In genomic region chr4:59762344-59762743, GRCh38 we compare ENCODE assay signal across 35 cellular contexts.
DNase-seq lines count a peak whose midpoint lies in the region; ATAC-seq, FAIRE-seq and TF ChIP-seq lines count a peak whose summit lies in the region.
"Had no signal": no experiment of that assay in that cellular context is flagged by ENCODE, and none has a peak within 500 bp of the region (broad histone marks: within the 10 kb centered on the region; RNA-seq: fewer than 3 reads in every experiment).

No MANE protein-coding gene starts in this region.

- H2AFZ ChIP-seq in HepG2 (ENCODE audit: low read length) (no peak overlapping the region), IMR-90 (replicated peaks; ENCODE audit: low read length, poor library complexity) (no peak overlapping the region), K562 (ENCODE audit: low read depth, low read length) (no peak overlapping the region)

- H4K91ac ChIP-seq in IMR-90 (ENCODE audit: insufficient read depth, low read depth, low read length), result no peak overlapping the region

- intact Hi-C loops in HepG2 (cut with micrococcal nuclease; ENCODE audit: unreplicated experiment) (no loop called here), right lobe of liver (cut with DNase I) (no loop called here), IMR-90 (cut with micrococcal nuclease) (no loop called here), K562 (cut with micrococcal nuclease) (no loop called here), left colon (cut with DNase I, micrococcal nuclease) (no loop called here)

- H2AK5ac ChIP-seq in IMR-90 (ENCODE audit: low read depth, low read length), result no peak overlapping the region

- H3K9me1 ChIP-seq in IMR-90 (ENCODE audit: insufficient read depth, low read length) (no peaks in the 10 kb centered on the region), K562 (ENCODE audit: control insufficient read depth, insufficient read depth, low read length) (no peaks in the 10 kb centered on the region)

- no peak overlapping the region for H3K4me3 Mint-ChIP-seq in activated naive CD8-positive, alpha-beta T cell treated with anti-CD3 and anti-CD28 coated beads for 36 hours
- H3K4me3 Mint-ChIP-seq: B cell; CD14-positive monocyte; CD4-positive, alpha-beta memory T cell; CD4-positive, alpha-beta T cell; CD4-positive, CD25-positive, alpha-beta regulatory T cell; CD8-positive, alpha-beta memory T cell; CD8-positive, alpha-beta T cell had no signal

- H3K4me1 Mint-ChIP-seq in activated naive CD8-positive, alpha-beta T cell treated with anti-CD3 and anti-CD28 coated beads for 36 hours, result no peaks in the 10 kb centered on the region
- H3K4me1 Mint-ChIP-seq: B cell; CD14-positive monocyte; CD4-positive, alpha-beta memory T cell; CD4-positive, CD25-positive, alpha-beta regulatory T cell; CD8-positive, alpha-beta memory T cell had no signal

- no peak overlapping the region for H3K27ac Mint-ChIP-seq in activated naive CD8-positive, alpha-beta T cell treated with anti-CD3 and anti-CD28 coated beads for 36 hours
- H3K27ac Mint-ChIP-seq: B cell; CD14-positive monocyte; CD4-positive, alpha-beta memory T cell; CD4-positive, alpha-beta T cell; CD8-positive, alpha-beta memory T cell; CD8-positive, alpha-beta T cell had no signal

- H4K5ac ChIP-seq in IMR-90 (ENCODE audit: low read depth, low read length), result no peak overlapping the region

- ATAC-seq in HepG2, result no peak
- no peak for ATAC-seq in right lobe of liver
- no peak for ATAC-seq in A549
- no peak for ATAC-seq in IMR-90 (ENCODE audit: low read depth)
- ATAC-seq in K562, result no peak
- no peak for ATAC-seq in left colon
- ATAC-seq: CD8-positive, alpha-beta T cell had no signal

- H3K27me3 Mint-ChIP-seq in activated naive CD8-positive, alpha-beta T cell treated with anti-CD3 and anti-CD28 coated beads for 36 hours, result no peaks in the 10 kb centered on the region
- H3K27me3 Mint-ChIP-seq: B cell; CD4-positive, alpha-beta memory T cell; CD4-positive, alpha-beta T cell; CD4-positive, CD25-positive, alpha-beta regulatory T cell; CD8-positive, alpha-beta memory T cell had no signal

- H3K4me3 ChIP-seq in HepG2 (replicated peaks in 1 of 3; ENCODE audit: insufficient read depth in 1 of 3, low read depth in 2 of 3, low read length in 3 of 3), result no peak overlapping the region
- no peak overlapping the region for H3K4me3 ChIP-seq in right lobe of liver
- H3K4me3 ChIP-seq in A549, result no peak overlapping the region
- no peak overlapping the region for H3K4me3 ChIP-seq in IMR-90 (ENCODE audit: insufficient read depth, low read depth, low read length)
- no peak overlapping the region for H3K4me3 ChIP-seq in K562
- H3K4me3 ChIP-seq: BLaER1; BLaER1 treated with 17β-estradiol and CSF1 and Interleukin-3, amounts not matched to agents 10 nM and 100 nM had no signal

- no peaks in the 10 kb centered on the region for H3K9me3 ChIP-seq in HepG2 (ENCODE audit: low read length)
- no peaks in the 10 kb centered on the region for H3K9me3 ChIP-seq in right lobe of liver
- H3K9me3 ChIP-seq in A549, result no peaks in the 10 kb centered on the region
- peaks cover 2% of the 10 kb centered on the region for H3K9me3 ChIP-seq in IMR-90 (ENCODE audit: control insufficient read depth, insufficient read depth, low read length)
- H3K9me3 ChIP-seq in K562 (replicated peaks; ENCODE audit: control insufficient read depth, insufficient read depth, low read depth, low read length), result no peaks in the 10 kb centered on the region
- H3K9me3 ChIP-seq: BE2C, Caco-2 had no signal

- H3K4me1 ChIP-seq in HepG2 (ENCODE audit: insufficient read depth, low read length), result no peaks in the 10 kb centered on the region
- no peaks in the 10 kb centered on the region for H3K4me1 ChIP-seq in right lobe of liver
- H3K4me1 ChIP-seq in A549, result no peaks in the 10 kb centered on the region
- H3K4me1 ChIP-seq in IMR-90 (ENCODE audit: control insufficient read depth, insufficient read depth, low read length), result no peaks in the 10 kb centered on the region
- no peaks in the 10 kb centered on the region for H3K4me1 ChIP-seq in K562 (replicated peaks in 1 of 2; ENCODE audit: control insufficient read depth in 2 of 2, insufficient read depth in 2 of 2, low read length in 2 of 2)
- H3K4me1 ChIP-seq: BE2C; BLaER1; BLaER1 treated with 17β-estradiol and CSF1 and Interleukin-3, amounts not matched to agents 10 nM and 100 nM; Caco-2 had no signal

- H3K9ac ChIP-seq in HepG2 (ENCODE audit: insufficient read depth, low read depth, low read length) (no peak overlapping the region), IMR-90 (ENCODE audit: low read depth, low read length) (no peak overlapping the region), K562 (ENCODE audit: insufficient read depth in 1 of 2, low read depth in 2 of 2, low read length in 2 of 2) (no peak overlapping the region)
- H3K9ac ChIP-seq: BLaER1; BLaER1 treated with 17β-estradiol and CSF1 and Interleukin-3, amounts not matched to agents 10 nM and 100 nM had no signal

- no peak for TF ChIP-seq RAD21 in HepG2 (CRISPR knock-in tag; IDR thresholded peaks at IDR 0.05)
- TF ChIP-seq RAD21 in A549 (conservative IDR thresholded peaks at IDR 0.05 in 1 of 2, IDR thresholded peaks at IDR 0.05 in 1 of 2), result no peak
- TF ChIP-seq RAD21 in IMR-90 (IDR thresholded peaks at IDR 0.05; ENCODE audit: low read length), result no peak
- no peak for TF ChIP-seq RAD21 in K562 (CRISPR knock-in tag; conservative IDR thresholded peaks at IDR 0.05 in 1 of 2, IDR thresholded peaks at IDR 0.05 in 1 of 2)

- no peak overlapping the region for H3K27ac ChIP-seq in HepG2 (ENCODE audit: extremely low read length, insufficient read depth, low read length)
- no peak overlapping the region for H3K27ac ChIP-seq in right lobe of liver
- H3K27ac ChIP-seq in A549, result no peak overlapping the region
- no peak overlapping the region for H3K27ac ChIP-seq in IMR-90 (ENCODE audit: insufficient read depth, low read length)
- no peak overlapping the region for H3K27ac ChIP-seq in K562 (ENCODE audit: extremely low read depth, low read depth, low read length)
- H3K27ac ChIP-seq: 22Rv1; BLaER1; BLaER1 treated with 17β-estradiol and CSF1 and Interleukin-3, amounts not matched to agents 10 nM and 100 nM; C4-2B had no signal

- dilution Hi-C loops in IMR-90 (cut with HindIII; ENCODE audit: low sequenced_read_pairs, unreplicated experiment), result no loop called here

- H3K36me3 ChIP-seq in HepG2 (replicated peaks in 1 of 2; ENCODE audit: control insufficient read depth in 1 of 2, insufficient read depth in 2 of 2, low read length in 2 of 2), result no peaks in the 10 kb centered on the region
- H3K36me3 ChIP-seq in right lobe of liver, result no peaks in the 10 kb centered on the region
- no peaks in the 10 kb centered on the region for H3K36me3 ChIP-seq in IMR-90 (ENCODE audit: control insufficient read depth, insufficient read depth, low read length)
- no peaks in the 10 kb centered on the region for H3K36me3 ChIP-seq in K562 (ENCODE audit: control insufficient read depth, insufficient read depth, low read length)
- H3K36me3 ChIP-seq: BE2C; BLaER1; BLaER1 treated with 17β-estradiol and CSF1 and Interleukin-3, amounts not matched to agents 10 nM and 100 nM had no signal

- no peak for FAIRE-seq in HepG2 (lab: Jason Lieb, UNC)
- no peak for FAIRE-seq in A549 (lab: Jason Lieb, UNC)
- no peak for FAIRE-seq in K562 (lab: Jason Lieb, UNC)
- FAIRE-seq: D721Med had no signal

- H3K4me2 ChIP-seq in HepG2 (ENCODE audit: low read depth, low read length) (no peak overlapping the region), A549 (no peak overlapping the region), IMR-90 (ENCODE audit: low read depth, low read length) (no peak overlapping the region), K562 (ENCODE audit: insufficient read depth, low read length) (no peak overlapping the region)
- H3K4me2 ChIP-seq: BLaER1; BLaER1 treated with 17β-estradiol and CSF1 and Interleukin-3, amounts not matched to agents 10 nM and 100 nM had no signal

- no peaks in the 10 kb centered on the region for H3K36me3 Mint-ChIP-seq in activated naive CD8-positive, alpha-beta T cell treated with anti-CD3 and anti-CD28 coated beads for 36 hours
- H3K36me3 Mint-ChIP-seq: CD14-positive monocyte; CD4-positive, alpha-beta memory T cell; CD4-positive, CD25-positive, alpha-beta regulatory T cell; CD8-positive, alpha-beta memory T cell; CD8-positive, alpha-beta T cell had no signal

- H3K14ac ChIP-seq in IMR-90 (replicated peaks; ENCODE audit: low read depth, low read length), result no peak overlapping the region

- no peak overlapping the region for H2BK120ac ChIP-seq in IMR-90 (ENCODE audit: low read depth, low read length)

- H4K8ac ChIP-seq in IMR-90 (ENCODE audit: low read depth in 2 of 2, low read length in 2 of 2), result no peak overlapping the region

- in situ Hi-C loops in HepG2 (cut with HindIII; ENCODE audit: extremely low pct_ligation_motif_present, low pct_unique_long_range_greater_than_20kb), result no loop called here
- in situ Hi-C loops in IMR-90 (cut with MboI; ENCODE audit: low sequenced_read_pairs), result no loop called here
- in situ Hi-C loops in K562 (cut with MboI), result no loop called here

- no peaks in the 10 kb centered on the region for H3K79me1 ChIP-seq in IMR-90 (ENCODE audit: low read depth in 1 of 2, low read length in 2 of 2)

- WGBS in HepG2 (ENCODE audit: low lambda C conversion rate), result 3% methylated on average over 4 of the region's 4 CpGs
- 59% methylated on average over 4 of the region's 4 CpGs for WGBS in right lobe of liver (ENCODE audit: insufficient coverage, low coverage, low lambda C conversion rate, missing lambda C conversion rate)
- WGBS in A549 (ENCODE audit: missing lambda C conversion rate), result 16% methylated on average over 4 of the region's 4 CpGs
- no CpG with 5 or more reads among the region's 4 CpGs for WGBS in IMR-90 (ENCODE audit: extremely low coverage in 2 of 2, insufficient read length in 1 of 2), 2 experiments
- 1% methylated on average over 4 of the region's 4 CpGs for WGBS in K562 (ENCODE audit: insufficient coverage, low coverage, missing lambda C conversion rate)

- CTCF ChIA-PET in HepG2 (lab: Yijun Ruan, JAX; ENCODE audit: low intra/inter-chr PET ratio, low total read pairs), result no interaction called here
- CTCF ChIA-PET in A549 (lab: Yijun Ruan, JAX), result no interaction called here
- CTCF ChIA-PET in IMR-90 (lab: Yijun Ruan, JAX), result interaction anchor here (0.6 kb wide), 1 partner anchor 137 kb away, joined by 3 read pairs; no protein-coding TSS in a partner anchor
- CTCF ChIA-PET in K562 (lab: Yijun Ruan, JAX; ENCODE audit: low intra/inter-chr PET ratio), result no interaction called here

- no peak overlapping the region for H3K18ac ChIP-seq in IMR-90 (ENCODE audit: low read depth, low read length)

- H3K79me2 ChIP-seq in HepG2 (ENCODE audit: insufficient read depth, low read length), result no peaks in the 10 kb centered on the region
- H3K79me2 ChIP-seq in K562 (ENCODE audit: control insufficient read depth, insufficient read depth, low read length), result no peaks in the 10 kb centered on the region

- BruUV-seq in HepG2 (replicated peaks; lab: Mats Ljungman, UMichigan), result no TSS peak
- no TSS peak for BruUV-seq in IMR-90 (replicated peaks; lab: Mats Ljungman, UMichigan)
- BruUV-seq in K562 (replicated peaks; lab: Mats Ljungman, UMichigan), result no TSS peak

- no peak overlapping the region for H3K56ac ChIP-seq in IMR-90 (ENCODE audit: extremely low read depth, insufficient read depth, low read length)

- no peak overlapping the region for H3K4ac ChIP-seq in IMR-90 (ENCODE audit: low read depth, low read length)

- no peak overlapping the region for H2BK20ac ChIP-seq in IMR-90 (ENCODE audit: low read depth, low read length)

- no peak overlapping the region for H3K23ac ChIP-seq in IMR-90 (ENCODE audit: low read depth, low read length)

- H2AK9ac ChIP-seq in IMR-90 (replicated peaks; ENCODE audit: low read depth, low read length, poor library complexity), result no peak overlapping the region

- H3K9me3 Mint-ChIP-seq in activated naive CD8-positive, alpha-beta T cell treated with anti-CD3 and anti-CD28 coated beads for 36 hours, result peaks cover 11% of the 10 kb centered on the region

- TF ChIP-seq POLR2A in HepG2 (IDR thresholded peaks at IDR 0.05; ENCODE audit: insufficient read depth in 1 of 2, low read depth in 2 of 2, low read length in 2 of 2), result no peak
- TF ChIP-seq POLR2A in right lobe of liver (IDR thresholded peaks at IDR 0.05), result no peak
- TF ChIP-seq POLR2A in A549 (IDR thresholded peaks at IDR 0.05; ENCODE audit: low read length), result no peak
- no peak for TF ChIP-seq POLR2A in IMR-90 (IDR thresholded peaks at IDR 0.05; ENCODE audit: low read depth, low read length)
- TF ChIP-seq POLR2A in K562 (conservative IDR thresholded peaks at IDR 0.05), result no peak

- DNase-seq in HepG2 (ENCODE audit: low spot score) (no peak), right lobe of liver (no peak), A549 (ENCODE audit: low read depth in 1 of 2, low spot score in 1 of 2) (no peak), IMR-90 (no peak), K562 (ENCODE audit: extremely low read depth in 1 of 4, low spot score in 3 of 4) (no peak), left colon (no peak)
- DNase-seq in activated naive CD8-positive, alpha-beta T cell treated with anti-CD3 and anti-CD28 coated beads for 36 hours, result no peak
- DNase-seq in stimulated activated CD4-positive, alpha-beta T cell treated with anti-CD3 and anti-CD28 coated beads, Interleukin-12 subunit alpha, Interleukin-12 subunit beta, amount 100 ng/mL, for 4 hours, result no peak
- DNase-seq: 8988T; ACHN; AML-193; BE2C; C1 segment of cervical spinal cord; Caco-2; Calu3; CD4-positive, alpha-beta memory T cell; CD4-positive, alpha-beta T cell; CD4-positive, CD25-positive, alpha-beta regulatory T cell; CD8-positive, alpha-beta memory T cell; CD8-positive, alpha-beta T cell; COR-L47; DMS 273 treated with DMSO at 0.1 percent for 48 hours; DMS153; DMS53; DMS79; DMS79 treated with DMSO at 0.1 percent for 48 hours; DND-41; EL had no signal

- TF ChIP-seq CTCF in HepG2 (CRISPR knock-in tag; IDR thresholded peaks at IDR 0.05), result no peak
- no peak for TF ChIP-seq CTCF in right lobe of liver (IDR thresholded peaks at IDR 0.05)
- no peak for TF ChIP-seq CTCF in A549 (IDR thresholded peaks at IDR 0.05)
- no peak for TF ChIP-seq CTCF in IMR-90 (conservative IDR thresholded peaks at IDR 0.05; ENCODE audit: low read depth, low read length)
- no peak for TF ChIP-seq CTCF in K562 (IDR thresholded peaks at IDR 0.05 in 2 of 3, conservative IDR thresholded peaks at IDR 0.05 in 1 of 3; ENCODE audit: insufficient read depth in 2 of 3, low read depth in 1 of 3, low read length in 3 of 3)

- POLR2A ChIA-PET in HepG2 (lab: Yijun Ruan, JAX), result no interaction called here
- POLR2A ChIA-PET in A549 (lab: Yijun Ruan, JAX), result no interaction called here
- POLR2A ChIA-PET in IMR-90 (lab: Charles Lee; ENCODE audit: unreplicated experiment), result no interaction called here
- POLR2A ChIA-PET in K562 (lab: Yijun Ruan, JAX), result no interaction called here

- H2BK5ac ChIP-seq in IMR-90 (ENCODE audit: low read depth, low read length, poor library complexity, severe bottlenecking), result no peak overlapping the region

- TF ChIP-seq EP300 in HepG2 (IDR thresholded peaks at IDR 0.05; ENCODE audit: low read depth in 2 of 2, low read length in 2 of 2) (no peak), HepG2 (CRISPR knock-in tag; IDR thresholded peaks at IDR 0.05; ENCODE audit: borderline replicate concordance) (no peak), A549 (IDR thresholded peaks at IDR 0.05) (no peak), K562 (IDR thresholded peaks at IDR 0.05; ENCODE audit: low read length) (no peak)

- no peaks in the 10 kb centered on the region for H4K20me1 ChIP-seq in HepG2 (ENCODE audit: insufficient read depth, low read length)
- H4K20me1 ChIP-seq in IMR-90 (ENCODE audit: insufficient read depth, low read length), result no peaks in the 10 kb centered on the region
- H4K20me1 ChIP-seq in K562 (replicated peaks; ENCODE audit: control insufficient read depth, insufficient read depth, low read length), result no peaks in the 10 kb centered on the region
- H4K20me1 ChIP-seq: BLaER1; BLaER1 treated with 17β-estradiol and CSF1 and Interleukin-3, amounts not matched to agents 10 nM and 100 nM had no signal

- H2BK15ac ChIP-seq in IMR-90 (ENCODE audit: low read depth, low read length), result no peak overlapping the region

- H3K27me3 ChIP-seq in HepG2 (ENCODE audit: control insufficient read depth in 1 of 2, insufficient read depth in 2 of 2, low read length in 2 of 2) (no peaks in the 10 kb centered on the region), right lobe of liver (no peaks in the 10 kb centered on the region), IMR-90 (ENCODE audit: control insufficient read depth, insufficient read depth, low read length) (no peaks in the 10 kb centered on the region), K562 (ENCODE audit: control insufficient read depth in 2 of 2, insufficient read depth in 2 of 2, low read length in 2 of 2) (no peaks in the 10 kb centered on the region)
- H3K27me3 ChIP-seq: BE2C; BLaER1; BLaER1 treated with 17β-estradiol and CSF1 and Interleukin-3, amounts not matched to agents 10 nM and 100 nM had no signal

Comparison
In these comparisons a context has a peak if more than half of its experiments do, and no peak if none do; other contexts are left out.
1. Of the 241 proteins assayed by ChIP-seq in both HepG2 and K562: peak only in HepG2: MAFK; only in K562: none; in both: MAFF; in neither: 239.